Comparison of ENCODE assay signal across 1 cellular context in genomic region chr16:81752225-81752875, GRCh38.
TF ChIP-seq lines count a peak whose summit lies in the region.

No MANE protein-coding gene starts in this region.

TF ChIP-seq in HepG2, 621 proteins besides CTCF, POLR2A, EP300 and RAD21 (continued from another document):
- TF ChIP-seq SP5 (CRISPR knock-in tag; IDR thresholded peaks at IDR 0.05; ENCODE audit: borderline replicate concordance, low read depth) (peak; percentile 40; the same call in 1 of the 2 replicates), PTBP1 (IDR thresholded peaks at IDR 0.05; ENCODE audit: low read depth, low read length, poor library complexity, severe bottlenecking) (no peak), E2F1 (CRISPR knock-in tag; IDR thresholded peaks at IDR 0.05) (no peak), ZNF687 (CRISPR knock-in tag; IDR thresholded peaks at IDR 0.05) (peak; percentile 85), ZBTB14 (CRISPR knock-in tag; IDR thresholded peaks at IDR 0.05) (no peak), NFAT5 (CRISPR knock-in tag; IDR thresholded peaks at IDR 0.05) (no peak), ZNF10 (CRISPR knock-in tag; IDR thresholded peaks at IDR 0.05; ENCODE audit: borderline replicate concordance, low read depth) (no peak), SIX1 (CRISPR knock-in tag; IDR thresholded peaks at IDR 0.05; ENCODE audit: borderline replicate concordance) (no peak), ELF1 (CRISPR knock-in tag; IDR thresholded peaks at IDR 0.05) (peak; percentile 32; the same call in 1 of the 2 replicates), SSRP1 (CRISPR knock-in tag; IDR thresholded peaks at IDR 0.05) (no peak), ZNF549 (CRISPR knock-in tag; IDR thresholded peaks at IDR 0.05) (no peak), MYC (CRISPR knock-in tag; IDR thresholded peaks at IDR 0.05; ENCODE audit: borderline replicate concordance) (0 out of 2 replicates have a peak, but pooled peaks have one; percentile 22), RNF2 (conservative IDR thresholded peaks at IDR 0.05; ENCODE audit: low read depth) (no peak), ZBTB7A (CRISPR knock-in tag; IDR thresholded peaks at IDR 0.05) (peak; percentile 52; the same call in 1 of the 2 replicates), POGK (CRISPR knock-in tag; conservative IDR thresholded peaks at IDR 0.05) (no peak), EHMT2 (IDR thresholded peaks at IDR 0.05; ENCODE audit: borderline replicate concordance, low read depth, low read length) (no peak), ZBTB38 (CRISPR knock-in tag; IDR thresholded peaks at IDR 0.05) (0 out of 2 replicates have a peak, but pooled peaks have one; percentile 18), ZNF501 (CRISPR knock-in tag; IDR thresholded peaks at IDR 0.05) (peak; percentile 45), ZNF777 (CRISPR knock-in tag; IDR thresholded peaks at IDR 0.05) (peak; percentile 7; the same call in 1 of the 2 replicates), MTA1 (CRISPR knock-in tag; IDR thresholded peaks at IDR 0.05; ENCODE audit: borderline replicate concordance) (peak; percentile 40; the same call in 1 of the 2 replicates), ZNF678 (CRISPR knock-in tag; IDR thresholded peaks at IDR 0.05) (no peak)
TF ChIP-seq in HepG2: peak in this region for 30.
